ENCODE assay signal across 8 cellular contexts in the genomic region with DNA sequence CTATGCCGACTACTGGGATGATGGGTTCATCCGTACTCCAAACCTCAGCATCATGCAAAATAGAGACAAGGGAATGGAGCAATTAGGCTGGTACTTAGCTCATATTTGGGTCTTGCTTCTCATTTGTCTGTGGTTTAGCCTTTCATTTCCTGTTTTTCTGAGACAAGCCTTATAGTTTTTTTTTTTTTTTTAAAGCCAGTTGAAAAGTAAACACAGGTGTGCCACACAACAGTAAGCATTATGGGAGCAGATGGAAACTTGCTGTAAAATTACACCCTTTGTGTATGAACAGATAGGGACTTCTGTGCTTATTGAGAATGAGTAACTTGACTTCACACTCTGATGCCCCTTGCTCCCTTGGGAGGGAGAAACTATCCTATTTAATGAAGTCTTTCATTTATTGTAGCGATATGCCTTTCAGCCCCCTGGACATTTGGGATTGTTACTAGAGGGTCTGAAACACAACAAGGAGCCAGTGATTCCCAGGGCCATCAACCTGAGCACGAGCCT.
DNase-seq lines count a peak whose midpoint lies in the region; ATAC-seq and TF ChIP-seq lines count a peak whose summit lies in the region.

No MANE protein-coding gene starts in this region.

- H3K27me3 ChIP-seq in mucosa of stomach (ENCODE audit: control insufficient read depth, insufficient read depth, low read length) (no peaks in the 10 kb centered on the region), brain microvascular endothelial cell (replicated peaks) (peaks cover 4% of the 10 kb centered on the region)

- H3K9me3 ChIP-seq in mucosa of stomach (ENCODE audit: control insufficient read depth, low read length): no peaks in the 10 kb centered on the region

- H3K4me1 ChIP-seq in mucosa of stomach (ENCODE audit: control insufficient read depth, insufficient read depth, low read length): peaks cover 78% of the 10 kb centered on the region

- TF ChIP-seq CTCF in brain microvascular endothelial cell (IDR thresholded peaks at IDR 0.05; ENCODE audit: low read depth, low read length, missing control alignments): no peak

- peak overlapping the region; percentile 65 for H3K9ac ChIP-seq in mucosa of stomach (ENCODE audit: low read length)

- ATAC-seq in GM18907 (IDR thresholded peaks at IDR 0.05; ENCODE audit: unreplicated experiment) (peak; percentile 84), HG02970 (IDR thresholded peaks at IDR 0.05; ENCODE audit: low FRiP score, unreplicated experiment) (peak; percentile 76)

- DNase-seq in NCI-H2029 (lab: John Stamatoyannopoulos, UW): peak; percentile 79
- DNase-seq in kidney tubule cell (ENCODE audit: low spot score): no peak
- no peak for DNase-seq in 8988T
- no peak for DNase-seq in brain microvascular endothelial cell
- no peak for DNase-seq in DMS114 treated with DMSO at 0.1 percent for 48 hours (lab: John Stamatoyannopoulos, UW; ENCODE audit: unreplicated experiment)

- H3K36me3 ChIP-seq in mucosa of stomach (ENCODE audit: control insufficient read depth, insufficient read depth, low read length) (no peaks in the 10 kb centered on the region), brain microvascular endothelial cell (replicated peaks) (no peaks in the 10 kb centered on the region)

- no peak overlapping the region for H3K27ac ChIP-seq in brain microvascular endothelial cell

- H3K4me3 ChIP-seq in mucosa of stomach (ENCODE audit: low read length) (no peak overlapping the region), brain microvascular endothelial cell (ENCODE audit: low read depth, low read length) (no peak overlapping the region)

- in situ Hi-C loops in brain microvascular endothelial cell (cut with HindIII; ENCODE audit: low pct_ligation_motif_present, low sequenced_read_pairs): no loop called here
